Comparison of ENCODE assay signal across 19 cellular contexts in genomic region chr9:96626912-96627311, GRCh38.
"Had no signal": no experiment of that assay in that cellular context is flagged by ENCODE, and none has a peak within 500 bp of the region (broad histone marks: within the 10 kb centered on the region; RNA-seq: fewer than 3 reads in every experiment).

No MANE protein-coding gene starts in this region.

- H3K36me3 ChIP-seq: adrenal gland, gastroesophageal sphincter, heart right ventricle, lower lobe of right lung, neural progenitor cell, ovary, right lobe of liver, spleen, upper lobe of left lung had no signal

- H3K27ac Mint-ChIP-seq: activated CD4-positive, alpha-beta memory T cell treated with anti-CD3 and anti-CD28 coated beads for 36 hours; activated CD8-positive, alpha-beta memory T cell treated with anti-CD3 and anti-CD28 coated beads, Interleukin-2, amount 10 ng/mL, durations not matched to agents 7 days and 5 days; activated T-cell treated with anti-CD3 and anti-CD28 coated beads, Interleukin-2, amount 50 U/mL, for 24 hours; naive B cell; neural progenitor cell; stimulated activated naive CD8-positive, alpha-beta T cell treated with anti-CD3 and anti-CD28 coated beads, Interleukin-15, amount 100 ng/mL, for 72 hours had no signal

- H3K4me1 ChIP-seq: adrenal gland, gastroesophageal sphincter, heart right ventricle, lower lobe of right lung, neural progenitor cell, right lobe of liver, spleen, upper lobe of left lung had no signal

- H3K4me3 Mint-ChIP-seq: activated CD4-positive, alpha-beta memory T cell treated with anti-CD3 and anti-CD28 coated beads for 36 hours; activated CD8-positive, alpha-beta memory T cell treated with anti-CD3 and anti-CD28 coated beads, Interleukin-2, amount 10 ng/mL, durations not matched to agents 7 days and 5 days; activated T-cell treated with anti-CD3 and anti-CD28 coated beads, Interleukin-2, amount 50 U/mL, for 24 hours; naive B cell; neural progenitor cell had no signal

- H3K27ac ChIP-seq: adrenal gland, coronary artery, gastroesophageal sphincter, heart right ventricle, lower lobe of right lung, neural progenitor cell, ovary, right lobe of liver, spleen, upper lobe of left lung had no signal

- H3K4me1 Mint-ChIP-seq: activated CD8-positive, alpha-beta memory T cell treated with anti-CD3 and anti-CD28 coated beads, Interleukin-2, amount 10 ng/mL, durations not matched to agents 7 days and 5 days; naive B cell had no signal

- DNase-seq: activated CD4-positive, alpha-beta memory T cell treated with anti-CD3 and anti-CD28 coated beads for 36 hours; activated CD4-positive, alpha-beta T cell treated with anti-CD3 and anti-CD28 coated beads for 1 hour; activated CD8-positive, alpha-beta memory T cell treated with anti-CD3 and anti-CD28 coated beads, Interleukin-2, amount 10 ng/mL, durations not matched to agents 7 days and 5 days; activated naive CD4-positive, alpha-beta T cell treated with anti-CD3 and anti-CD28 coated beads, Interleukin-2, amount 50 U/mL, for 16 hours; activated T-cell treated with anti-CD3 and anti-CD28 coated beads, Interleukin-2, amount 50 U/mL, for 24 hours; adrenal gland; central memory CD4-positive, alpha-beta T cell; heart right ventricle; left cardiac atrium; lower lobe of right lung; naive B cell; ovary; right lobe of liver; spleen; stimulated activated naive CD8-positive, alpha-beta T cell treated with anti-CD3 and anti-CD28 coated beads, Interleukin-15, amount 100 ng/mL, for 72 hours; upper lobe of left lung had no signal

- H3K4me3 ChIP-seq: adrenal gland, coronary artery, gastroesophageal sphincter, heart right ventricle, lower lobe of right lung, neural progenitor cell, ovary, right lobe of liver, spleen, upper lobe of left lung had no signal

- ATAC-seq: activated CD8-positive, alpha-beta memory T cell treated with anti-CD3 and anti-CD28 coated beads, Interleukin-2, amount 10 ng/mL, durations not matched to agents 7 days and 5 days; gastroesophageal sphincter; heart right ventricle; left cardiac atrium; lower lobe of right lung; right lobe of liver; stimulated activated naive CD8-positive, alpha-beta T cell treated with anti-CD3 and anti-CD28 coated beads, Interleukin-15, amount 100 ng/mL, for 72 hours had no signal

- H3K9me3 Mint-ChIP-seq: activated CD4-positive, alpha-beta memory T cell treated with anti-CD3 and anti-CD28 coated beads for 36 hours; activated T-cell treated with anti-CD3 and anti-CD28 coated beads, Interleukin-2, amount 50 U/mL, for 24 hours; naive B cell; neural progenitor cell; stimulated activated naive CD8-positive, alpha-beta T cell treated with anti-CD3 and anti-CD28 coated beads, Interleukin-15, amount 100 ng/mL, for 72 hours had no signal

- H3K9me3 ChIP-seq: adrenal gland, gastroesophageal sphincter, heart right ventricle, lower lobe of right lung, ovary, right lobe of liver, spleen, upper lobe of left lung had no signal

- H3K36me3 Mint-ChIP-seq: activated CD4-positive, alpha-beta memory T cell treated with anti-CD3 and anti-CD28 coated beads for 36 hours; activated CD8-positive, alpha-beta memory T cell treated with anti-CD3 and anti-CD28 coated beads, Interleukin-2, amount 10 ng/mL, durations not matched to agents 7 days and 5 days; naive B cell; neural progenitor cell had no signal

- H3K27me3 ChIP-seq: adrenal gland, neural progenitor cell, ovary, right lobe of liver, upper lobe of left lung had no signal
